Comparison of ENCODE assay signal across 21 cellular contexts in genomic region chr7:84790873-84791272, GRCh38.
DNase-seq lines count a peak whose midpoint lies in the region; ATAC-seq and TF ChIP-seq lines count a peak whose summit lies in the region.
"Had no signal": no experiment of that assay in that cellular context is flagged by ENCODE, and none has a peak within 500 bp of the region (broad histone marks: within the 10 kb centered on the region; RNA-seq: fewer than 3 reads in every experiment).

No MANE protein-coding gene starts in this region.

- POLR2A ChIA-PET in IMR-90 (lab: Charles Lee; ENCODE audit: unreplicated experiment) (no interaction called here), OCI-LY7 (lab: Charles Lee) (no interaction called here)

- no peaks in the 10 kb centered on the region for H3K9me2 ChIP-seq in OCI-LY7 (ENCODE audit: insufficient read depth, low read length)

- no peak for TF ChIP-seq POLR2A in IMR-90 (IDR thresholded peaks at IDR 0.05; ENCODE audit: low read depth, low read length)

- no peak overlapping the region for H3K56ac ChIP-seq in IMR-90 (ENCODE audit: extremely low read depth, insufficient read depth, low read length)

- in situ Hi-C loops in IMR-90 (cut with MboI; ENCODE audit: low sequenced_read_pairs), result no loop called here

- DNase-seq in AG09309 (ENCODE audit: low read depth) (peak; percentile 62), IMR-90 (peak; percentile 62), adipocyte (ENCODE audit: low read depth) (peak; percentile 94), foreskin fibroblast (peak; percentile 54 to 83), OCI-LY7 (ENCODE audit: low spot score) (no peak)
- DNase-seq in natural killer cell treated with Interleukin-12 subunit alpha and Interleukin-12 subunit beta and Interleukin-15 and Interleukin-18, amount 100 ng/mL, for 72 hours (ENCODE audit: low spot score), result no peak
- DNase-seq: ACHN; activated B cell treated with CpG ODN at 0.5 μM for 24 hours; body of pancreas; Kasumi-1; left ventricle myocardium superior; NCI-H1417 treated with DMSO at 0.1 percent for 48 hours; NCI-H524 treated with DMSO at 0.1 percent for 48 hours; PC-9; stimulated activated CD4-positive, alpha-beta T cell treated with anti-CD3 and anti-CD28 coated beads, Interleukin-15, amount 100 ng/mL, for 24 hours had no signal

- no peak overlapping the region for H3K4me2 ChIP-seq in IMR-90 (ENCODE audit: low read depth, low read length)
- H3K4me2 ChIP-seq in OCI-LY7 (ENCODE audit: low read length), result no peak overlapping the region
- H3K4me2 ChIP-seq: PC-9 had no signal

- no peak overlapping the region for H2BK5ac ChIP-seq in IMR-90 (ENCODE audit: low read depth, low read length, poor library complexity, severe bottlenecking)

- H3K4me1 Mint-ChIP-seq in natural killer cell treated with Interleukin-12 subunit alpha and Interleukin-12 subunit beta and Interleukin-15 and Interleukin-18, amount 100 ng/mL, for 72 hours (ENCODE audit: low read depth in 2 of 2), result no peaks in the 10 kb centered on the region
- H3K4me1 Mint-ChIP-seq: activated B cell treated with CpG ODN at 0.5 μM for 24 hours; activated naive CD4-positive, alpha-beta T cell treated with anti-CD3 and anti-CD28 coated beads, Interleukin-2, amount 50 U/mL, for 24 hours had no signal

- H3K4me1 ChIP-seq in IMR-90 (ENCODE audit: control insufficient read depth, insufficient read depth, low read length) (no peaks in the 10 kb centered on the region), adipocyte (ENCODE audit: control insufficient read depth, insufficient read depth, low read length) (peaks cover 23% of the 10 kb centered on the region), OCI-LY7 (ENCODE audit: insufficient read depth, low read length, poor library complexity, severe bottlenecking) (no peaks in the 10 kb centered on the region)
- H3K4me1 ChIP-seq: body of pancreas, SJSA1 had no signal

- no peak overlapping the region for H2BK20ac ChIP-seq in IMR-90 (ENCODE audit: low read depth, low read length)

- H3K9me3 Mint-ChIP-seq in natural killer cell treated with Interleukin-12 subunit alpha and Interleukin-12 subunit beta and Interleukin-15 and Interleukin-18, amount 100 ng/mL, for 72 hours, result peaks cover 4% of the 10 kb centered on the region
- H3K9me3 Mint-ChIP-seq: T-helper 2 cell treated with Interferon-gamma antibody and Interleukin-4, amounts not matched to agents 5 μg/mL and 100 μg/mL, for 36 hours had no signal

- no peak overlapping the region; a peak in 1 of 4 replicates for H4K8ac ChIP-seq in IMR-90 (ENCODE audit: low read depth in 2 of 2, low read length in 2 of 2)

- H3K9me3 ChIP-seq in IMR-90 (ENCODE audit: control insufficient read depth, insufficient read depth, low read length) (no peaks in the 10 kb centered on the region), adipocyte (ENCODE audit: control insufficient read depth, low read length) (no peaks in the 10 kb centered on the region), OCI-LY7 (ENCODE audit: low read length) (no peaks in the 10 kb centered on the region)
- H3K9me3 ChIP-seq: body of pancreas, SJSA1 had no signal

- no CpG with 5 or more reads among the region's 2 CpGs for WGBS in IMR-90 (ENCODE audit: extremely low coverage in 2 of 2, insufficient read length in 1 of 2), 2 experiments

- CTCF ChIA-PET in IMR-90 (lab: Yijun Ruan, JAX), result no interaction called here
- CTCF ChIA-PET in OCI-LY7 (lab: Charles Lee; ENCODE audit: unreplicated experiment), result no interaction called here

- no peak overlapping the region for H3K18ac ChIP-seq in IMR-90 (ENCODE audit: low read depth, low read length)

- H3K4ac ChIP-seq in IMR-90 (ENCODE audit: low read depth, low read length), result no peak overlapping the region

- H2BK15ac ChIP-seq in IMR-90 (ENCODE audit: low read depth, low read length), result no peak overlapping the region

- no peak overlapping the region for H3K27ac Mint-ChIP-seq in natural killer cell treated with Interleukin-12 subunit alpha and Interleukin-12 subunit beta and Interleukin-15 and Interleukin-18, amount 100 ng/mL, for 72 hours
- H3K27ac Mint-ChIP-seq: activated B cell treated with CpG ODN at 0.5 μM for 24 hours; activated naive CD4-positive, alpha-beta T cell treated with anti-CD3 and anti-CD28 coated beads, Interleukin-2, amount 50 U/mL, for 24 hours; dendritic cell treated with granulocyte-macrophage colony-stimulating factor and Interleukin-4, amounts not matched to agents 40 ng/mL and 50 ng/mL, for 4 days; T-helper 2 cell treated with Interferon-gamma antibody and Interleukin-4, amounts not matched to agents 5 μg/mL and 100 μg/mL, for 36 hours had no signal

- no peak overlapping the region for H2BK120ac ChIP-seq in IMR-90 (ENCODE audit: low read depth, low read length)

- H3K79me1 ChIP-seq in IMR-90 (ENCODE audit: low read depth in 1 of 2, low read length in 2 of 2), result no peaks in the 10 kb centered on the region

- H2AK5ac ChIP-seq in IMR-90 (ENCODE audit: low read depth, low read length), result no peak overlapping the region

- H2AFZ ChIP-seq in IMR-90 (replicated peaks; ENCODE audit: low read length, poor library complexity), result no peak overlapping the region
- no peak overlapping the region for H2AFZ ChIP-seq in OCI-LY7 (ENCODE audit: low read length)
- H2AFZ ChIP-seq: PC-9 had no signal

- H3K4me3 Mint-ChIP-seq in natural killer cell treated with Interleukin-12 subunit alpha and Interleukin-12 subunit beta and Interleukin-15 and Interleukin-18, amount 100 ng/mL, for 72 hours, result no peak overlapping the region
- H3K4me3 Mint-ChIP-seq: activated B cell treated with CpG ODN at 0.5 μM for 24 hours; activated naive CD4-positive, alpha-beta T cell treated with anti-CD3 and anti-CD28 coated beads, Interleukin-2, amount 50 U/mL, for 24 hours; dendritic cell treated with granulocyte-macrophage colony-stimulating factor and Interleukin-4, amounts not matched to agents 40 ng/mL and 50 ng/mL, for 4 days; T-helper 2 cell treated with Interferon-gamma antibody and Interleukin-4, amounts not matched to agents 5 μg/mL and 100 μg/mL, for 36 hours had no signal

- H3K23ac ChIP-seq in IMR-90 (ENCODE audit: low read depth, low read length), result no peak overlapping the region

- ATAC-seq in IMR-90 (ENCODE audit: low read depth), result no peak
- ATAC-seq in GM21515 (IDR thresholded peaks at IDR 0.05; ENCODE audit: unreplicated experiment), result no peak
- no peak for ATAC-seq in natural killer cell treated with Interleukin-12 subunit alpha and Interleukin-12 subunit beta and Interleukin-15 and Interleukin-18, amount 100 ng/mL, for 72 hours
- no peak for ATAC-seq in GM21390 (IDR thresholded peaks at IDR 0.05; ENCODE audit: unreplicated experiment)
- ATAC-seq: body of pancreas, left ventricle myocardium superior had no signal

- dilution Hi-C loops in IMR-90 (cut with HindIII; ENCODE audit: low sequenced_read_pairs, unreplicated experiment), result no loop called here

- no peak overlapping the region for H2AK9ac ChIP-seq in IMR-90 (replicated peaks; ENCODE audit: low read depth, low read length, poor library complexity)

- intact Hi-C loops in IMR-90 (cut with micrococcal nuclease) (no loop called here), OCI-LY7 (cut with micrococcal nuclease; ENCODE audit: unreplicated experiment) (no loop called here)

- no peaks in the 10 kb centered on the region for H3K36me3 ChIP-seq in IMR-90 (ENCODE audit: control insufficient read depth, insufficient read depth, low read length)
- H3K36me3 ChIP-seq in adipocyte (ENCODE audit: control insufficient read depth, insufficient read depth, low read length, severe bottlenecking), result no peaks in the 10 kb centered on the region
- H3K36me3 ChIP-seq in OCI-LY7 (ENCODE audit: insufficient read depth, low read length), result no peaks in the 10 kb centered on the region
- H3K36me3 ChIP-seq: SJSA1 had no signal

- no peak overlapping the region for H4K91ac ChIP-seq in IMR-90 (ENCODE audit: insufficient read depth, low read depth, low read length)

- no peak overlapping the region for H3K14ac ChIP-seq in IMR-90 (replicated peaks; ENCODE audit: low read depth, low read length)

- H3K79me2 ChIP-seq in OCI-LY7 (ENCODE audit: insufficient read depth, low read depth, low read length), result no peaks in the 10 kb centered on the region

- H3K27me3 Mint-ChIP-seq in natural killer cell treated with Interleukin-12 subunit alpha and Interleukin-12 subunit beta and Interleukin-15 and Interleukin-18, amount 100 ng/mL, for 72 hours, result no peaks in the 10 kb centered on the region
- H3K27me3 Mint-ChIP-seq: activated B cell treated with CpG ODN at 0.5 μM for 24 hours; activated naive CD4-positive, alpha-beta T cell treated with anti-CD3 and anti-CD28 coated beads, Interleukin-2, amount 50 U/mL, for 24 hours; dendritic cell treated with granulocyte-macrophage colony-stimulating factor and Interleukin-4, amounts not matched to agents 40 ng/mL and 50 ng/mL, for 4 days had no signal

- H3K27ac ChIP-seq in IMR-90 (ENCODE audit: insufficient read depth, low read length) (no peak overlapping the region), OCI-LY7 (ENCODE audit: low read depth, low read length, poor library complexity, severe bottlenecking) (no peak overlapping the region)
- H3K27ac ChIP-seq: body of pancreas, PC-9, SJSA1 had no signal

- BruUV-seq in IMR-90 (replicated peaks; lab: Mats Ljungman, UMichigan) (no TSS peak), OCI-LY7 (replicated peaks; lab: Mats Ljungman, UMichigan) (no TSS peak)

- H4K5ac ChIP-seq in IMR-90 (ENCODE audit: low read depth, low read length), result no peak overlapping the region

- TF ChIP-seq CTCF in AG09309 (IDR thresholded peaks at IDR 0.05; ENCODE audit: control insufficient read depth, insufficient read depth, low read depth, low read length, missing control alignments), result no peak
- no peak for TF ChIP-seq CTCF in IMR-90 (conservative IDR thresholded peaks at IDR 0.05; ENCODE audit: low read depth, low read length)
- TF ChIP-seq CTCF in foreskin fibroblast (IDR thresholded peaks at IDR 0.05; ENCODE audit: low read depth, low read length), result no peak
- TF ChIP-seq CTCF in OCI-LY7 (conservative IDR thresholded peaks at IDR 0.05; ENCODE audit: low read length), result no peak

- H3K36me3 Mint-ChIP-seq in natural killer cell treated with Interleukin-12 subunit alpha and Interleukin-12 subunit beta and Interleukin-15 and Interleukin-18, amount 100 ng/mL, for 72 hours, result no peaks in the 10 kb centered on the region
- H3K36me3 Mint-ChIP-seq: activated naive CD4-positive, alpha-beta T cell treated with anti-CD3 and anti-CD28 coated beads, Interleukin-2, amount 50 U/mL, for 24 hours had no signal

- H3K9ac ChIP-seq in IMR-90 (ENCODE audit: low read depth, low read length), result no peak overlapping the region
- peak overlapping the region; percentile 57 for H3K9ac ChIP-seq in adipocyte (ENCODE audit: low read length)

- H3K4me3 ChIP-seq in AG09309 (ENCODE audit: control insufficient read depth, low read depth, low read length) (no peak overlapping the region), IMR-90 (ENCODE audit: insufficient read depth, low read depth, low read length) (no peak overlapping the region), adipocyte (ENCODE audit: low read length) (peak overlapping the region; percentile 57), foreskin fibroblast (ENCODE audit: low read depth in 1 of 2, low read length in 2 of 2) (no peak overlapping the region), OCI-LY7 (ENCODE audit: low read depth, low read length, poor library complexity, severe bottlenecking) (no peak overlapping the region)
- H3K4me3 ChIP-seq: body of pancreas, PC-9, SJSA1 had no signal

- H3K27me3 ChIP-seq in IMR-90 (ENCODE audit: control insufficient read depth, insufficient read depth, low read length) (no peaks in the 10 kb centered on the region), adipocyte (replicated peaks; ENCODE audit: control insufficient read depth, insufficient read depth, low read length) (no peaks in the 10 kb centered on the region)
- H3K27me3 ChIP-seq: body of pancreas, SJSA1 had no signal

- no peaks in the 10 kb centered on the region for H3K9me1 ChIP-seq in IMR-90 (ENCODE audit: insufficient read depth, low read length)

- TF ChIP-seq RAD21 in IMR-90 (IDR thresholded peaks at IDR 0.05; ENCODE audit: low read length), result no peak

- H4K20me1 ChIP-seq in IMR-90 (ENCODE audit: insufficient read depth, low read length) (no peaks in the 10 kb centered on the region), OCI-LY7 (ENCODE audit: insufficient read depth, low read length) (no peaks in the 10 kb centered on the region)

Comparison
In these comparisons a context has a peak if more than half of its experiments do, and no peak if none do; other contexts are left out.
1. DNase-seq: peak in AG09309 (single experiment), IMR-90 (single experiment), adipocyte (single experiment) and foreskin fibroblast (2 of 2); none in OCI-LY7 (single experiment) and natural killer cell treated with Interleukin-12 subunit alpha and Interleukin-12 subunit beta and Interleukin-15 and Interleukin-18, amount 100 ng/mL, for 72 hours (single experiment).